15 cellular contexts compared by ENCODE assay signal in genomic region chrX:69501433-69501832, GRCh38. TPM values are rescaled to one million over a fixed set of nuclear protein-coding genes. Genes with fewer than 3 reads are reported as not detected.
DNase-seq lines count a peak whose midpoint lies in the region; ATAC-seq, FAIRE-seq and TF ChIP-seq lines count a peak whose summit lies in the region.
"Had no signal": no experiment of that assay in that cellular context is flagged by ENCODE, and none has a peak within 500 bp of the region (broad histone marks: within the 10 kb centered on the region; RNA-seq: fewer than 3 reads in every experiment).

No MANE protein-coding gene starts in this region.

- H3K36me3 Mint-ChIP-seq in Calu3 (ENCODE audit: insufficient read depth, unreplicated experiment): peaks cover 22% of the 10 kb centered on the region
- H3K36me3 Mint-ChIP-seq in astrocyte (ENCODE audit: low read depth, unreplicated experiment): no peaks in the 10 kb centered on the region
- H3K36me3 Mint-ChIP-seq: activated naive CD8-positive, alpha-beta T cell treated with anti-CD3 and anti-CD28 coated beads for 36 hours had no signal

- no peak overlapping the region for H3K4me3 ChIP-seq in HCT116 (replicated peaks in 1 of 2; ENCODE audit: low read depth in 1 of 2, low read length in 2 of 2)
- H3K4me3 ChIP-seq in astrocyte (ENCODE audit: insufficient read depth, low read depth, low read length): no peak overlapping the region
- H3K4me3 ChIP-seq in colonic mucosa: no peak overlapping the region
- H3K4me3 ChIP-seq: gastrocnemius medialis had no signal

- H3K36me3 ChIP-seq in HCT116 (ENCODE audit: control insufficient read depth in 1 of 2, insufficient read depth in 2 of 2, low read length in 2 of 2) (no peaks in the 10 kb centered on the region), astrocyte (ENCODE audit: insufficient read depth, low read length) (no peaks in the 10 kb centered on the region), colonic mucosa (no peaks in the 10 kb centered on the region)
- H3K36me3 ChIP-seq: gastrocnemius medialis had no signal

- H3K27ac Mint-ChIP-seq in Calu3 (ENCODE audit: unreplicated experiment) (no peak overlapping the region), astrocyte (ENCODE audit: unreplicated experiment) (no peak overlapping the region)
- H3K27ac Mint-ChIP-seq: activated CD8-positive, alpha-beta T cell treated with anti-CD3 and anti-CD28 coated beads, Interleukin-2, amount 10 ng/mL, durations not matched to agents 7 days and 5 days; activated naive CD8-positive, alpha-beta T cell treated with anti-CD3 and anti-CD28 coated beads for 36 hours had no signal

- H3K9me3 ChIP-seq in HCT116 (ENCODE audit: control insufficient read depth in 1 of 2, insufficient read depth in 1 of 2, low read depth in 1 of 2, low read length in 2 of 2) (no peaks in the 10 kb centered on the region), astrocyte (ENCODE audit: insufficient read depth, low read depth, low read length) (no peaks in the 10 kb centered on the region), colonic mucosa (no peaks in the 10 kb centered on the region)
- H3K9me3 ChIP-seq: gastrocnemius medialis had no signal

- H3K27me3 ChIP-seq in HCT116 (ENCODE audit: insufficient read depth, low read length): no peaks in the 10 kb centered on the region
- peaks cover 5% of the 10 kb centered on the region for H3K27me3 ChIP-seq in astrocyte (ENCODE audit: insufficient read depth, low read length)
- H3K27me3 ChIP-seq in colonic mucosa: peaks cover 2% of the 10 kb centered on the region

- POLR2A ChIA-PET in HCT116 (lab: Charles Lee): no interaction called here

- H3K4me3 Mint-ChIP-seq in Calu3 (ENCODE audit: low read depth, unreplicated experiment): no peak overlapping the region
- H3K4me3 Mint-ChIP-seq in astrocyte (ENCODE audit: unreplicated experiment): no peak overlapping the region
- H3K4me3 Mint-ChIP-seq: activated CD8-positive, alpha-beta T cell treated with anti-CD3 and anti-CD28 coated beads, Interleukin-2, amount 10 ng/mL, durations not matched to agents 7 days and 5 days; activated naive CD8-positive, alpha-beta T cell treated with anti-CD3 and anti-CD28 coated beads for 36 hours had no signal

- CTCF ChIA-PET in Calu3 (lab: Charles Lee): no interaction called here
- CTCF ChIA-PET in HCT116 (lab: Charles Lee): no interaction called here

- RAD21 ChIA-PET in HCT116 (lab: Charles Lee; ENCODE audit: low non-redundant PET in 1 of 2, low total read pairs in 2 of 2, uncharacterized antibody in 2 of 2, unreplicated experiment in 2 of 2): no interaction called here

- intact Hi-C loops in Calu3 (cut with micrococcal nuclease; ENCODE audit: unreplicated experiment): no loop called here
- intact Hi-C loops in HCT116 (cut with micrococcal nuclease): no loop called here
- intact Hi-C loops in colonic mucosa (cut with DNase I): no loop called here

- H3K4me1 Mint-ChIP-seq in Calu3 (ENCODE audit: low read depth, unreplicated experiment): no peaks in the 10 kb centered on the region
- H3K4me1 Mint-ChIP-seq in astrocyte (ENCODE audit: low read depth, unreplicated experiment): peaks cover 2% of the 10 kb centered on the region

- TF ChIP-seq POLR2A in HCT116 (IDR thresholded peaks at IDR 0.05; ENCODE audit: borderline replicate concordance, extremely low read depth, insufficient read depth, insufficient read length): no peak

- H3K9me3 Mint-ChIP-seq in Calu3 (ENCODE audit: low read depth, unreplicated experiment): no peaks in the 10 kb centered on the region
- no peaks in the 10 kb centered on the region for H3K9me3 Mint-ChIP-seq in astrocyte (ENCODE audit: unreplicated experiment)
- H3K9me3 Mint-ChIP-seq: activated naive CD8-positive, alpha-beta T cell treated with anti-CD3 and anti-CD28 coated beads for 36 hours had no signal

- H3K4me1 ChIP-seq in HCT116 (ENCODE audit: control insufficient read depth in 1 of 2, insufficient read depth in 2 of 2, low read length in 2 of 2): peaks cover 0 to 4% of the 10 kb centered on the region in 2 experiments; a peak in 1 of 4 replicates
- no peaks in the 10 kb centered on the region for H3K4me1 ChIP-seq in astrocyte (ENCODE audit: insufficient read depth, low read length)
- no peaks in the 10 kb centered on the region for H3K4me1 ChIP-seq in colonic mucosa
- H3K4me1 ChIP-seq: gastrocnemius medialis had no signal

- H4K20me1 ChIP-seq in HCT116 (ENCODE audit: insufficient read depth): no peaks in the 10 kb centered on the region
- H4K20me1 ChIP-seq in astrocyte (ENCODE audit: insufficient read depth, low read length): no peaks in the 10 kb centered on the region

- FAIRE-seq in astrocyte (lab: Jason Lieb, UNC) (peak; percentile 73), islet of Langerhans (lab: Jason Lieb, UNC) (peak; percentile 99)
- FAIRE-seq: colon, GM12892 had no signal

- BruUV-seq in Calu3 (replicated peaks; lab: Mats Ljungman, UMichigan): no TSS peak
- BruUV-seq in HCT116 (replicated peaks; lab: Mats Ljungman, UMichigan): no TSS peak

- no peaks in the 10 kb centered on the region for H3K27me3 Mint-ChIP-seq in Calu3 (ENCODE audit: unreplicated experiment)
- peaks cover 2% of the 10 kb centered on the region for H3K27me3 Mint-ChIP-seq in astrocyte (ENCODE audit: low read depth, unreplicated experiment)

- DNase-seq in Calu3 (peak; percentile 56), HCT116 (ENCODE audit: low read depth, low spot score) (peak; percentile 48), astrocyte (ENCODE audit: low read depth) (no peak), colonic mucosa (no peak), OCI-M1 (lab: John Stamatoyannopoulos, UW) (no peak)
- DNase-seq: activated CD8-positive, alpha-beta T cell treated with anti-CD3 and anti-CD28 coated beads, Interleukin-2, amount 10 ng/mL, durations not matched to agents 7 days and 5 days; activated naive CD8-positive, alpha-beta T cell treated with anti-CD3 and anti-CD28 coated beads for 36 hours; gastrocnemius medialis; Kasumi-1; mammary epithelial cell had no signal

- H3K27ac ChIP-seq in HCT116 (ENCODE audit: low read depth, low read length) (no peak overlapping the region), astrocyte (ENCODE audit: low read depth, low read length) (no peak overlapping the region), colonic mucosa (no peak overlapping the region)
- H3K27ac ChIP-seq: gastrocnemius medialis had no signal

- TF ChIP-seq CTCF in Calu3 (IDR thresholded peaks at IDR 0.05; ENCODE audit: unreplicated experiment): no peak
- TF ChIP-seq CTCF in HCT116 (IDR thresholded peaks at IDR 0.05 in 2 of 3, conservative IDR thresholded peaks at IDR 0.05 in 1 of 3; ENCODE audit: borderline replicate concordance in 1 of 3, insufficient read depth in 1 of 3, low read depth in 2 of 3, low read length in 2 of 3): no peak
- no peak for TF ChIP-seq CTCF in astrocyte (IDR thresholded peaks at IDR 0.05; ENCODE audit: insufficient read depth, low read depth, low read length)
- no peak for TF ChIP-seq CTCF in colonic mucosa (IDR thresholded peaks at IDR 0.05)

- H3K79me2 ChIP-seq in HCT116 (ENCODE audit: insufficient read depth, low read length): 0 out of 2 replicates have a peak, but pooled peaks cover 5% of the 10 kb centered on the region
- no peaks in the 10 kb centered on the region for H3K79me2 ChIP-seq in astrocyte (ENCODE audit: insufficient read depth, low read length)

- no peak overlapping the region for H3K9ac ChIP-seq in HCT116 (ENCODE audit: low read length)
- no peak overlapping the region for H3K9ac ChIP-seq in astrocyte (ENCODE audit: low read length)
- no peak overlapping the region for H3K9ac ChIP-seq in colonic mucosa (ENCODE audit: low read depth in 2 of 2, low read length in 2 of 2)

- H2AFZ ChIP-seq in HCT116 (ENCODE audit: low read depth, low read length, poor library complexity, severe bottlenecking) (no peak overlapping the region), astrocyte (ENCODE audit: low read depth, low read length) (no peak overlapping the region)

- TF ChIP-seq RAD21 in HCT116 (IDR thresholded peaks at IDR 0.05; ENCODE audit: low read depth): no peak

- no peaks in the 10 kb centered on the region for H3K9me2 ChIP-seq in HCT116 (ENCODE audit: insufficient read depth)

- no peak overlapping the region for H3K4me2 ChIP-seq in HCT116 (ENCODE audit: low read length)
- H3K4me2 ChIP-seq in astrocyte (ENCODE audit: low read length): no peak overlapping the region

- no peak for ATAC-seq in HCT116
- no peak for ATAC-seq in GM19397 (IDR thresholded peaks at IDR 0.05; ENCODE audit: unreplicated experiment)
- no peak for ATAC-seq in GM19467 (IDR thresholded peaks at IDR 0.05; ENCODE audit: unreplicated experiment)
- ATAC-seq: activated CD8-positive, alpha-beta T cell treated with anti-CD3 and anti-CD28 coated beads, Interleukin-2, amount 10 ng/mL, durations not matched to agents 7 days and 5 days; gastrocnemius medialis had no signal

TF ChIP-seq in HCT116, 20 proteins besides CTCF, POLR2A, EP300 and RAD21:
- TF ChIP-seq SP1 (IDR thresholded peaks at IDR 0.05; ENCODE audit: low read depth) (peak; percentile 49), EGR1 (IDR thresholded peaks at IDR 0.05; ENCODE audit: low read depth) (no peak)

RNA-seq across cellular contexts. Expression of gene NALF2, which starts 2.7 kb away (rescaled TPM):
- total RNA-seq in Calu3 (2022) (6.3 and 6.9 TPM in 2 replicates), HCT116 (2021; ENCODE audit: unreplicated experiment) (8.7 TPM), astrocyte (1.4 and 2.0 TPM in 2 replicates), colonic mucosa (under 1 TPM; 0.66 to 0.72 TPM)
- 4.4 and 5.0 TPM in 2 replicates for polyA plus RNA-seq in HCT116 (2012)
- total RNA-seq: activated CD8-positive, alpha-beta T cell treated with anti-CD3 and anti-CD28 coated beads, Interleukin-2, amount 10 ng/mL, durations not matched to agents 7 days and 5 days had no signal

Comparison
In these comparisons a context has a peak if more than half of its experiments do, and no peak if none do; other contexts are left out.
1. DNase-seq: peak in Calu3 (single experiment) and HCT116 (single experiment); none in astrocyte (single experiment), colonic mucosa (single experiment) and OCI-M1 (single experiment).